In genomic region chr15:98177950-98178848, GRCh38 we compare ENCODE assay signal across 8 cellular contexts.
DNase-seq lines count a peak whose midpoint lies in the region; TF ChIP-seq lines count a peak whose summit lies in the region.

No MANE protein-coding gene starts in this region.

- H3K4me3 ChIP-seq in epithelial cell of proximal tubule (ENCODE audit: low read depth, low read length), result no peak overlapping the region

- TF ChIP-seq CTCF in epithelial cell of proximal tubule (conservative IDR thresholded peaks at IDR 0.05; ENCODE audit: low read depth, low read length), result peak; percentile 95

- DNase-seq in NCI-H1436 (lab: John Stamatoyannopoulos, UW) (peak; percentile 4), NCI-H1436 treated with DMSO at 0.1 percent for 48 hours (lab: John Stamatoyannopoulos, UW) (no peak), HCEC 1CT (peak; percentile 13), NCI-H146 treated with DMSO at 0.1 percent for 48 hours (lab: John Stamatoyannopoulos, UW; ENCODE audit: unreplicated experiment) (peak; percentile 67), UCSD-AML1 (lab: John Stamatoyannopoulos, UW; ENCODE audit: unreplicated experiment) (peak; percentile 55), epithelial cell of proximal tubule (ENCODE audit: low read depth) (peak; percentile 38), myocyte (ENCODE audit: low read depth) (peak; percentile 76)
- no peak for DNase-seq in activated CD4-positive, CD25-positive, alpha-beta regulatory T cell treated with anti-CD3 and anti-CD28 coated beads, Interleukin-2, amount 50 U/mL, for 72 hours

Comparison
In these comparisons a context has a peak if more than half of its experiments do, and no peak if none do; other contexts are left out.
1. DNase-seq: peak in NCI-H1436 (single experiment), HCEC 1CT (single experiment), NCI-H146 treated with DMSO at 0.1 percent for 48 hours (single experiment), UCSD-AML1 (single experiment), epithelial cell of proximal tubule (single experiment) and myocyte (single experiment); none in NCI-H1436 treated with DMSO at 0.1 percent for 48 hours (single experiment) and activated CD4-positive, CD25-positive, alpha-beta regulatory T cell treated with anti-CD3 and anti-CD28 coated beads, Interleukin-2, amount 50 U/mL, for 72 hours (single experiment).